ENCODE assay signal across 1 cellular context in the genomic region with DNA sequence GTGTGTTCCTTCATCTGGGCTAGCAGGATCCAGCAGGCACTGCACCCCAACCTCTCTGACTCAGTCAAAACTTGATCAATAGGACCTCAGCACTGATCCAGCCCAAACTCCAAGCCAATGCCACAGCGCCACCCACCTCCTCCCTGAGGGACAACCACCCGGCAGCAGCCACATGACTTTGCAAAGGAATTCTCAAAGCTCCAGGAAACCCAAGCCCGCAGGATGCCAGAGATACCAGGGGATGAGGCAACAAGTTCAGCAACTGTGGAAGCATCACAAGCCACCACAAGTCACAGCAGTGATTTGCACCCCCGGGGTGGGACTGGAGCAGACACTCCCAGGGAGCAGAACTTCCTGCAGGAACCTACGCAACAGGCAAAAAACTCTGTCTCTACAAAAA.
TF ChIP-seq lines count a peak whose summit lies in the region.

No MANE protein-coding gene starts in this region.

TF ChIP-seq in H1, 55 proteins besides CTCF, POLR2A, EP300 and RAD21:
- TF ChIP-seq CEBPB (IDR thresholded peaks at IDR 0.05; ENCODE audit: low read depth, low read length) (peak; percentile 97), SP1 (IDR thresholded peaks at IDR 0.05; ENCODE audit: low read depth, low read length) (0 out of 2 replicates have a peak, but pooled peaks have one; percentile 47), MAFK (IDR thresholded peaks at IDR 0.05; ENCODE audit: low read depth, low read length) (no peak), POLR2AphosphoS5 (IDR thresholded peaks at IDR 0.05; ENCODE audit: low read depth, low read length) (no peak), MAX (IDR thresholded peaks at IDR 0.05) (peak; percentile 67), SIX5 (IDR thresholded peaks at IDR 0.05; ENCODE audit: low read depth, low read length) (no peak), JUND (IDR thresholded peaks at IDR 0.05; ENCODE audit: low read length) (peak; percentile 70; the same call in 1 of the 2 replicates), NRF1 (IDR thresholded peaks at IDR 0.05; ENCODE audit: low read depth, low read length) (no peak), PHF8 (conservative IDR thresholded peaks at IDR 0.05; ENCODE audit: low read depth, low read length) (no peak), RFX5 (IDR thresholded peaks at IDR 0.05; ENCODE audit: borderline replicate concordance, low read depth, low read length) (no peak), ASH2L (IDR thresholded peaks at IDR 0.05; ENCODE audit: low read length) (no peak), CBX8 (IDR thresholded peaks at IDR 0.05; ENCODE audit: borderline replicate concordance, low read depth, low read length) (no peak), TEAD4 (IDR thresholded peaks at IDR 0.05; ENCODE audit: low read depth, low read length) (peak; percentile 97), ZNF274 (IDR thresholded peaks at IDR 0.05; ENCODE audit: borderline replicate concordance, extremely low read depth, low read length) (no peak), YY1 (IDR thresholded peaks at IDR 0.05; ENCODE audit: low read depth, low read length) (no peak)
- TF ChIP-seq, protein P1, sequence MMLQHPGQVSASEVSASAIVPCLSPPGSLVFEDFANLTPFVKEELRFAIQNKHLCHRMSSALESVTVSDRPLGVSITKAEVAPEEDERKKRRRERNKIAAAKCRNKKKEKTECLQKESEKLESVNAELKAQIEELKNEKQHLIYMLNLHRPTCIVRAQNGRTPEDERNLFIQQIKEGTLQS (IDR thresholded peaks at IDR 0.05; ENCODE audit: insufficient read depth, low read depth, low read length): peak; percentile 91
